In the genomic region with DNA sequence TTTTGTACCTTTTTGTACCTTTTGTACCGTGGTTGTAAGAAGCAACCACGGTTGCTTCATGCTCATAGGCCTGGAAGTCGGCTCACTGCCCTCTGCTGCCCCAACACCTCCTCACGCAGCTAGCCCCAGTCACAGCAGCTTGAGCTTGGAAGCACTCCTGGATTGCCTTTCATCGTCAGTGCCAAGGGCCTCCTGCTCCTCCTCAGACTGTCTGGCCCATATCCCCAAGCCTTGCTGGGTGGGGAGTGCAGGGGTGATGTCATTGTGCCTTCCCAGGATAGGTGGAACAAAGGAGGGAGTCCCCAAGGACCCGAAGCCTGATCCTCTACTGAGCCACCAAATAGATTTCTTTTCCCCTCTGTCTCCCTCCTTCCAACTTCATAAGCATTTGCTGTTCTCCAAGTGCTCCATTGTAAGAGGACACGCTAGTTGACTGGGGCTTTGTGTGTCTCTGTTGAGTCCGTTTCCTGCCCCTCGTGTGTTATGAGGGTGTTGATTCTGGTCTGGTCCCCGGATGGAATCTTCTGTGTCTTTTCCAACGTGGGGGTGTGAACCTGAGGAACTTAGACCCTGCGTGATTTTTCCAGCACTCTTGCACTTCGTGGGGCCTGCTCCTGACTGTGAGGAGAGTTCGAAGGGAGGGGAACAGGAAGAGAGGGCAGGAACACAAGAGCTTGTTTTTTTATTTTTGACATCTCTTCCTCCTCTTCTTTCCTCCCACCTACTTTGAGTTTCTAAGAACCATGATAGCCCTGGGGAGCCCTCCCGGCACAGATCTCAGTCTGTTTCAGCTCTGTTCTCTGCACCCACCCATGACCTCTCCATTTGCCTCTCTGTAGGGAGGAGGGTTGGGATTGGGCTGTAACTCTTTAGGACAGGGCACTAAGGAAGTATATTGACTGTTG, we compare ENCODE assay signal across 10 cellular contexts.
DNase-seq lines count a peak whose midpoint lies in the region; ATAC-seq and TF ChIP-seq lines count a peak whose summit lies in the region.
"Had no signal": no experiment of that assay in that cellular context is flagged by ENCODE, and none has a peak within 500 bp of the region (broad histone marks: within the 10 kb centered on the region; RNA-seq: fewer than 3 reads in every experiment).

No MANE protein-coding gene starts in this region.

- WGBS in endodermal cell (ENCODE audit: insufficient coverage in 1 of 2, insufficient read length in 1 of 2), 2 experiments, result 89 to 96% methylated on average over 3 to 15 of the region's 15 CpGs

- H3K4me3 ChIP-seq in A673 (ENCODE audit: low read depth, low read length, poor library complexity, severe bottlenecking) (no peak overlapping the region), endodermal cell (ENCODE audit: low read length) (no peak overlapping the region)

- DNase-seq in A673 (ENCODE audit: low spot score) (peak; percentile 74), NCI-H2171 (lab: John Stamatoyannopoulos, UW) (peak; percentile 14), endodermal cell (no peak), erythroblast (lab: John Stamatoyannopoulos, UW) (no peak), germinal center (ENCODE audit: low spot score) (no peak)
- no peak for DNase-seq in stimulated activated CD4-positive, alpha-beta T cell treated with anti-CD3 and anti-CD28 coated beads, Interleukin-4, amount 100 ng/mL, for 24 hours
- DNase-seq: activated CD4-positive, alpha-beta T cell treated with anti-CD3 and anti-CD28 coated beads, Interleukin-2, amount 50 U/mL, for 1 hour; NCI-H187 had no signal

- intact Hi-C loops in A673 (cut with micrococcal nuclease; ENCODE audit: unreplicated experiment), result no loop called here

- H3K4me3 Mint-ChIP-seq in endodermal cell (no peak overlapping the region), nephron (no peak overlapping the region)

- POLR2A ChIA-PET in A673 (lab: Charles Lee; ENCODE audit: low non-redundant PET), result no interaction called here

- CTCF ChIA-PET in A673 (lab: Charles Lee), result no interaction called here

- no peak for ATAC-seq in GM18861 (IDR thresholded peaks at IDR 0.05; ENCODE audit: unreplicated experiment)

- H3K27me3 ChIP-seq in A673 (replicated peaks; ENCODE audit: insufficient read depth, low read depth, low read length, poor library complexity) (no peaks in the 10 kb centered on the region), endodermal cell (ENCODE audit: control insufficient read depth, insufficient read depth, low read length, poor library complexity, severe bottlenecking) (no peaks in the 10 kb centered on the region)

- H3K9ac ChIP-seq in endodermal cell (ENCODE audit: extremely low read depth, low read length, poor library complexity, severe bottlenecking), result no peak overlapping the region

- peak overlapping the region; percentile 87 for H3K27ac Mint-ChIP-seq in endodermal cell
- peak overlapping the region; percentile 78 to 90 (median 83) for H3K27ac Mint-ChIP-seq in nephron

- H3K4me1 ChIP-seq in A673 (ENCODE audit: insufficient read depth, low read length, poor library complexity, severe bottlenecking) (peaks cover 23% of the 10 kb centered on the region), endodermal cell (ENCODE audit: control insufficient read depth, insufficient read depth, low read length) (peaks cover 4% of the 10 kb centered on the region)

- H3K36me3 ChIP-seq in A673 (ENCODE audit: insufficient read depth, low read length, poor library complexity, severe bottlenecking) (peaks cover 7% of the 10 kb centered on the region), endodermal cell (ENCODE audit: control insufficient read depth, insufficient read depth, low read length) (peaks cover 45% of the 10 kb centered on the region)

- H3K9me3 Mint-ChIP-seq in endodermal cell (no peaks in the 10 kb centered on the region), nephron (no peaks in the 10 kb centered on the region)

- BruUV-seq in A673 (replicated peaks; lab: Mats Ljungman, UMichigan), result no TSS peak

- H3K27ac ChIP-seq in A673 (ENCODE audit: low read depth, low read length, poor library complexity, severe bottlenecking), result peak overlapping the region; percentile 43
- peak overlapping the region; percentile 44 for H3K27ac ChIP-seq in endodermal cell (ENCODE audit: low read depth, low read length)

- TF ChIP-seq POLR2A in erythroblast (IDR thresholded peaks at IDR 0.05; ENCODE audit: low read length), result no peak

- TF ChIP-seq CTCF in A673 (conservative IDR thresholded peaks at IDR 0.05; ENCODE audit: low read depth, low read length), result no peak
- no peak for TF ChIP-seq CTCF in endodermal cell (conservative IDR thresholded peaks at IDR 0.05)
- no peak for TF ChIP-seq CTCF in nephron (IDR thresholded peaks at IDR 0.05; ENCODE audit: unreplicated experiment in 3 of 3)

- H3K27me3 Mint-ChIP-seq in endodermal cell (ENCODE audit: insufficient read depth) (no peaks in the 10 kb centered on the region), nephron (ENCODE audit: low read depth) (no peaks in the 10 kb centered on the region)

- peaks cover 40% of the 10 kb centered on the region for H3K36me3 Mint-ChIP-seq in endodermal cell (ENCODE audit: low read depth)
- peaks cover 49% of the 10 kb centered on the region for H3K36me3 Mint-ChIP-seq in nephron (ENCODE audit: low read depth)

- H3K4me1 Mint-ChIP-seq in endodermal cell (peaks cover 20% of the 10 kb centered on the region), nephron (peaks cover 59% of the 10 kb centered on the region)

- H3K9me3 ChIP-seq in A673 (ENCODE audit: low read depth, low read length, poor library complexity, severe bottlenecking) (no peaks in the 10 kb centered on the region), endodermal cell (ENCODE audit: control insufficient read depth, low read length) (no peaks in the 10 kb centered on the region)

Comparison
In these comparisons a context has a peak if more than half of its experiments do, and no peak if none do; other contexts are left out.
1. DNase-seq: peak in A673 (single experiment) and NCI-H2171 (single experiment); none in endodermal cell (single experiment), erythroblast (0 of 2), stimulated activated CD4-positive, alpha-beta T cell treated with anti-CD3 and anti-CD28 coated beads, Interleukin-4, amount 100 ng/mL, for 24 hours (single experiment) and germinal center (single experiment).